14 cellular contexts compared by ENCODE assay signal in genomic region chr2:64487256-64488049, GRCh38. TPM values are rescaled to one million over a fixed set of nuclear protein-coding genes. Genes with fewer than 3 reads are reported as not detected.
DNase-seq lines count a peak whose midpoint lies in the region; ATAC-seq, FAIRE-seq and TF ChIP-seq lines count a peak whose summit lies in the region.
"Had no signal": no experiment of that assay in that cellular context is flagged by ENCODE, and none has a peak within 500 bp of the region (broad histone marks: within the 10 kb centered on the region; RNA-seq: fewer than 3 reads in every experiment).

No MANE protein-coding gene starts in this region.

- no peaks in the 10 kb centered on the region for H3K27me3 ChIP-seq in GM23338 (ENCODE audit: insufficient read depth)
- H3K27me3 ChIP-seq in endodermal cell (ENCODE audit: control insufficient read depth, insufficient read depth, low read length, poor library complexity, severe bottlenecking): no peaks in the 10 kb centered on the region
- H3K27me3 ChIP-seq in neuronal stem cell (ENCODE audit: control insufficient read depth in 3 of 3, insufficient read depth in 3 of 3, low read depth in 1 of 3, low read length in 3 of 3): no peaks in the 10 kb centered on the region
- H3K27me3 ChIP-seq: foreskin keratinocyte, sigmoid colon had no signal

- no peaks in the 10 kb centered on the region for H3K79me1 ChIP-seq in neuronal stem cell (ENCODE audit: low read depth, low read length)

- H3K4me3 Mint-ChIP-seq in GM23338 (no peak overlapping the region), endodermal cell (no peak overlapping the region)
- H3K4me3 Mint-ChIP-seq: activated naive CD8-positive, alpha-beta T cell treated with anti-CD3 and anti-CD28 coated beads, Interleukin-2, amount 50 U/mL, for 24 hours; activated T-cell treated with anti-CD3 and anti-CD28 coated beads, Interleukin-2, amount 50 U/mL, for 4 hours; nephron had no signal

- no peaks in the 10 kb centered on the region for H3F3A ChIP-seq in GM23338 (replicated peaks; ENCODE audit: low read depth)

- no peak overlapping the region for H3K9ac ChIP-seq in endodermal cell (ENCODE audit: extremely low read depth, low read length, poor library complexity, severe bottlenecking)
- no peak overlapping the region for H3K9ac ChIP-seq in neuronal stem cell (ENCODE audit: low read depth, low read length, poor library complexity)
- no peak overlapping the region for H3K9ac ChIP-seq in kidney (ENCODE audit: low read length in 2 of 2)
- H3K9ac ChIP-seq: SK-N-SH had no signal

- H4K20me1 ChIP-seq in GM23338 (replicated peaks; ENCODE audit: insufficient read depth): no peaks in the 10 kb centered on the region

- H3K4me1 Mint-ChIP-seq in GM23338 (peaks cover 26% of the 10 kb centered on the region), endodermal cell (peaks cover 23% of the 10 kb centered on the region)

- H2BK120ac ChIP-seq in neuronal stem cell (ENCODE audit: low read depth, low read length): no peak overlapping the region

- H3K36me3 ChIP-seq in GM23338 (ENCODE audit: insufficient read depth) (no peaks in the 10 kb centered on the region), endodermal cell (ENCODE audit: control insufficient read depth, insufficient read depth, low read length) (no peaks in the 10 kb centered on the region), neuronal stem cell (replicated peaks in 1 of 2; ENCODE audit: control insufficient read depth in 2 of 2, insufficient read depth in 2 of 2, low read length in 2 of 2) (no peaks in the 10 kb centered on the region), kidney (ENCODE audit: control insufficient read depth in 1 of 2, insufficient read depth in 2 of 2, low read length in 2 of 2) (no peaks in the 10 kb centered on the region)
- H3K36me3 ChIP-seq: BLaER1 treated with 17β-estradiol and CSF1 and Interleukin-3, amounts not matched to agents 10 nM and 100 nM; sigmoid colon had no signal

- H3K9me3 ChIP-seq in endodermal cell (ENCODE audit: control insufficient read depth, low read length) (no peaks in the 10 kb centered on the region), neuronal stem cell (replicated peaks in 1 of 2; ENCODE audit: control insufficient read depth in 2 of 2, insufficient read depth in 1 of 2, low read depth in 1 of 2, low read length in 2 of 2) (no peaks in the 10 kb centered on the region), kidney (ENCODE audit: control insufficient read depth in 1 of 2, low read length in 2 of 2) (no peaks in the 10 kb centered on the region)
- H3K9me3 ChIP-seq: BLaER1 treated with 17β-estradiol and CSF1 and Interleukin-3, amounts not matched to agents 10 nM and 100 nM; sigmoid colon; SK-N-SH had no signal

- H2BK15ac ChIP-seq in neuronal stem cell (ENCODE audit: low read length): no peak overlapping the region

- H3K18ac ChIP-seq in neuronal stem cell (ENCODE audit: low read length): no peak overlapping the region

- H3K27ac Mint-ChIP-seq in GM23338 (no peak overlapping the region), endodermal cell (no peak overlapping the region)
- H3K27ac Mint-ChIP-seq: activated naive CD8-positive, alpha-beta T cell treated with anti-CD3 and anti-CD28 coated beads, Interleukin-2, amount 50 U/mL, for 24 hours; nephron had no signal

- H3K36me3 Mint-ChIP-seq in GM23338 (ENCODE audit: low read depth): no peaks in the 10 kb centered on the region
- H3K36me3 Mint-ChIP-seq in endodermal cell (ENCODE audit: low read depth): no peaks in the 10 kb centered on the region

- FAIRE-seq in kidney (lab: Jason Lieb, UNC): no peak

- H3K27me3 Mint-ChIP-seq in GM23338 (ENCODE audit: insufficient read depth, low read depth, poor library complexity): peaks cover 10% of the 10 kb centered on the region
- peaks cover 22% of the 10 kb centered on the region for H3K27me3 Mint-ChIP-seq in endodermal cell (ENCODE audit: insufficient read depth)

- no peak overlapping the region for H3K4me2 ChIP-seq in GM23338
- H3K4me2 ChIP-seq in neuronal stem cell (ENCODE audit: insufficient read depth, low read length, poor library complexity, severe bottlenecking): no peak overlapping the region
- H3K4me2 ChIP-seq: SK-N-SH had no signal

- H3K4me1 ChIP-seq in GM23338 (ENCODE audit: insufficient read depth): peaks cover 13% of the 10 kb centered on the region
- peaks cover 4% of the 10 kb centered on the region for H3K4me1 ChIP-seq in endodermal cell (ENCODE audit: control insufficient read depth, insufficient read depth, low read length)
- H3K4me1 ChIP-seq in neuronal stem cell (ENCODE audit: control insufficient read depth in 2 of 2, insufficient read depth in 1 of 2, low read depth in 1 of 2, low read length in 2 of 2): peaks cover 7 to 8% of the 10 kb centered on the region in 2 donors
- H3K4me1 ChIP-seq in kidney (ENCODE audit: control insufficient read depth in 1 of 2, insufficient read depth in 1 of 2, low read depth in 1 of 2, low read length in 2 of 2): no peaks in the 10 kb centered on the region

- H3K9me2 ChIP-seq in GM23338 (ENCODE audit: insufficient read depth): no peaks in the 10 kb centered on the region
- H3K9me2 ChIP-seq: SK-N-SH had no signal

- no peaks in the 10 kb centered on the region for H3K79me2 ChIP-seq in GM23338 (replicated peaks; ENCODE audit: insufficient read depth)

- WGBS in endodermal cell (ENCODE audit: insufficient coverage in 1 of 2, insufficient read length in 1 of 2), 2 experiments: 81 to 84% methylated on average over 9 of the region's 10 CpGs
- WGBS in neuronal stem cell (ENCODE audit: extremely low coverage in 2 of 2, insufficient read length in 2 of 2, insufficient replicate concordance in 1 of 2), 2 donors: no CpG with 5 or more reads among the region's 10 CpGs

- TF ChIP-seq CTCF in GM23338 (conservative IDR thresholded peaks at IDR 0.05; ENCODE audit: low read depth in 2 of 2) (no peak), endodermal cell (conservative IDR thresholded peaks at IDR 0.05) (no peak), kidney (IDR thresholded peaks at IDR 0.05; ENCODE audit: borderline replicate concordance, extremely low read depth, insufficient read depth) (no peak)

- H3K27ac ChIP-seq in GM23338 (ENCODE audit: low read depth): no peak overlapping the region
- no peak overlapping the region for H3K27ac ChIP-seq in endodermal cell (ENCODE audit: low read depth, low read length)
- H3K27ac ChIP-seq in neuronal stem cell (replicated peaks; ENCODE audit: low read length): no peak overlapping the region
- H3K27ac ChIP-seq in kidney (ENCODE audit: low read depth in 2 of 2, low read length in 2 of 2): no peak overlapping the region
- H3K27ac ChIP-seq: BLaER1 treated with 17β-estradiol and CSF1 and Interleukin-3, amounts not matched to agents 10 nM and 100 nM; sigmoid colon had no signal

- H3K14ac ChIP-seq in neuronal stem cell (ENCODE audit: low read length): no peak overlapping the region

- no peak overlapping the region for H3K4ac ChIP-seq in neuronal stem cell (ENCODE audit: low read length)

- no peak overlapping the region for H2BK5ac ChIP-seq in neuronal stem cell (ENCODE audit: low read length)

- DNase-seq in GM23338 (ENCODE audit: low spot score) (no peak), NCI-H510A (lab: John Stamatoyannopoulos, UW) (peak; percentile 24), endodermal cell (peak; percentile 52), neuronal stem cell (ENCODE audit: low spot score) (no peak), kidney (no peak), NCI-H446 (lab: John Stamatoyannopoulos, UW) (no peak)

- no peak overlapping the region for H3K23ac ChIP-seq in neuronal stem cell (ENCODE audit: low read depth, low read length, poor library complexity)

- no peak overlapping the region for H2BK12ac ChIP-seq in neuronal stem cell (ENCODE audit: low read length)

- no peak overlapping the region for H3K4me3 ChIP-seq in GM23338
- no peak overlapping the region for H3K4me3 ChIP-seq in endodermal cell (ENCODE audit: low read length)
- no peak overlapping the region for H3K4me3 ChIP-seq in neuronal stem cell (ENCODE audit: low read length in 2 of 2)
- no peak overlapping the region for H3K4me3 ChIP-seq in kidney (ENCODE audit: low read length in 2 of 2)
- H3K4me3 ChIP-seq: BLaER1 treated with 17β-estradiol and CSF1 and Interleukin-3, amounts not matched to agents 10 nM and 100 nM; sigmoid colon had no signal

- ATAC-seq in GM23338 (peak; percentile 37), HG02938 (IDR thresholded peaks at IDR 0.05; ENCODE audit: unreplicated experiment) (no peak)

- no peaks in the 10 kb centered on the region for H3K9me3 Mint-ChIP-seq in GM23338
- no peaks in the 10 kb centered on the region for H3K9me3 Mint-ChIP-seq in endodermal cell
- H3K9me3 Mint-ChIP-seq: activated naive CD8-positive, alpha-beta T cell treated with anti-CD3 and anti-CD28 coated beads, Interleukin-2, amount 50 U/mL, for 24 hours; activated T-cell treated with anti-CD3 and anti-CD28 coated beads, Interleukin-2, amount 50 U/mL, for 4 hours; nephron had no signal

- no peak overlapping the region for H4K91ac ChIP-seq in neuronal stem cell (ENCODE audit: low read depth, low read length, poor library complexity)

- H4K8ac ChIP-seq in neuronal stem cell (ENCODE audit: low read depth, low read length): no peak overlapping the region

- intact Hi-C loops in kidney (cut with DNase I): loop anchor here (5.0 kb wide), 1 partner anchor 155 kb away; no protein-coding TSS in a partner anchor

- H2AK5ac ChIP-seq in neuronal stem cell (ENCODE audit: low read depth, low read length): no peak overlapping the region

- 0 out of 2 replicates have a peak overlapping the region, but pooled peaks have one; percentile 15 for H2AFZ ChIP-seq in GM23338
- H2AFZ ChIP-seq in neuronal stem cell (ENCODE audit: low read length): peak overlapping the region; percentile 5

TF ChIP-seq in GM23338, 12 proteins besides CTCF, POLR2A, EP300 and RAD21 (continues in another document):
- no peak for TF ChIP-seq EZH2 (IDR thresholded peaks at IDR 0.05; ENCODE audit: low read depth, unreplicated experiment)

RNA-seq across cellular contexts. Expression of gene LGALSL, which starts 33.5 kb away (rescaled TPM):
- 18.5 and 20.6 TPM in 2 replicates for total RNA-seq in GM23338 (2014; rRNA removed; shearing (Covaris generic))
- polyA plus RNA-seq in GM23338 (2016; fragmentation: Nextera tagmentation; extraction: Ambion mirVana) (19.0 and 28.4 TPM in 2 replicates), kidney (ENCODE audit: insufficient read depth, low read depth, low replicate concordance) (16.2 TPM)
- total RNA-seq in endodermal cell (10 to 100 TPM; 22.5 to 41.7 TPM), kidney (17.3 TPM)
- 23.1 TPM for polyA plus RNA-seq in endodermal cell (2013, experiment 1 of 2)
- 23.8 TPM for polyA plus RNA-seq in endodermal cell (2013, experiment 2 of 2)
- 23.9 TPM for polyA plus RNA-seq in neuronal stem cell (2013, experiment 1 of 2)
- polyA plus RNA-seq in neuronal stem cell (2013, experiment 2 of 2): 24.5 TPM

RNA-seq across cellular contexts. Expression of gene AFTPH, which starts 36.7 kb away (rescaled TPM):
- total RNA-seq in GM23338 (2014; rRNA removed; shearing (Covaris generic)): 19.7 and 20.6 TPM in 2 replicates
- polyA plus RNA-seq in GM23338 (2016; fragmentation: Nextera tagmentation; extraction: Ambion mirVana): 14.9 and 16.1 TPM in 2 replicates
- total RNA-seq in endodermal cell: 10 to 100 TPM; 13.7 to 21.5 TPM
- polyA plus RNA-seq in endodermal cell (2013, experiment 1 of 2): 20.9 TPM
- 17.0 TPM for polyA plus RNA-seq in endodermal cell (2013, experiment 2 of 2)
- polyA plus RNA-seq in neuronal stem cell (2013, experiment 1 of 2): 19.0 TPM
- 19.2 TPM for polyA plus RNA-seq in neuronal stem cell (2013, experiment 2 of 2)
- 41.2 TPM for total RNA-seq in kidney
- 44.6 TPM for polyA plus RNA-seq in kidney (ENCODE audit: insufficient read depth, low read depth, low replicate concordance)

Comparison
In these comparisons a context has a peak if more than half of its experiments do, and no peak if none do; other contexts are left out.
1. DNase-seq: peak in NCI-H510A (single experiment) and endodermal cell (single experiment); none in GM23338 (single experiment), neuronal stem cell (single experiment), kidney (single experiment) and NCI-H446 (0 of 2).